Comparison of ENCODE assay signal across 1 cellular context in the genomic region with DNA sequence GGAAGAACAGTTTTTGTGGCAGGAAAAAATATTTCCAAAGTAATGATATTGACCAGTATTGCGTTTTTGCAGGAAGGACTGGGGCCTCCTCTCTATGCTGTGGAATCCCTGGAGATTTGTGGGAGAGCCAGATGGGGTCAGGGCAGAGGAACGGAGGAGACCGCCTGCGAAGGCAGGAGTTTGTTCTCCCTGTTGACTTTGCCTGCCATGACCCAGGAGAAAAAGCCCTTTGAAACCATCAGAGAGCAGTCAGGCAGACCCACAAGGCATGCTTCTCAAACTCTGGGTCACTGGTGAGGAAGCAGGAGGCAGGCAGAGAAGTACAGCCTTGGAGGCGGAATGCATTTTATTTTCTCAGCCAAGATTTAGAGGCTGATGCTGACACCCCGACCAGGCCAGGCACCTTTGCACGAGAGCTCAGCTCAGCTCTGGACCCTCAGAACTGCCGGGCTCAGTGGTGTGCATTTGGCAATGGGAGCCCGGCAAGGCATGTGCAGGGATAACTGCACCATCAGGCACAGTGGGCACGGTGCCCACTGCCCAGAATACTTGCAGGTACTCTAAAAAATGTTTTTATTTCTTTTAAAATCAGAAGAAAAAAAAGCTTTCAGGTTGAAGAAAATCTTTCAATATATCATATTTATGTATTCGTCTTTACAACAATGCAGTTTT.
TF ChIP-seq lines count a peak whose summit lies in the region.

No MANE protein-coding gene starts in this region.

TF ChIP-seq in HepG2, 621 proteins besides CTCF, POLR2A, EP300 and RAD21 (continued from another document and continues in another):
- TF ChIP-seq, protein P1, sequence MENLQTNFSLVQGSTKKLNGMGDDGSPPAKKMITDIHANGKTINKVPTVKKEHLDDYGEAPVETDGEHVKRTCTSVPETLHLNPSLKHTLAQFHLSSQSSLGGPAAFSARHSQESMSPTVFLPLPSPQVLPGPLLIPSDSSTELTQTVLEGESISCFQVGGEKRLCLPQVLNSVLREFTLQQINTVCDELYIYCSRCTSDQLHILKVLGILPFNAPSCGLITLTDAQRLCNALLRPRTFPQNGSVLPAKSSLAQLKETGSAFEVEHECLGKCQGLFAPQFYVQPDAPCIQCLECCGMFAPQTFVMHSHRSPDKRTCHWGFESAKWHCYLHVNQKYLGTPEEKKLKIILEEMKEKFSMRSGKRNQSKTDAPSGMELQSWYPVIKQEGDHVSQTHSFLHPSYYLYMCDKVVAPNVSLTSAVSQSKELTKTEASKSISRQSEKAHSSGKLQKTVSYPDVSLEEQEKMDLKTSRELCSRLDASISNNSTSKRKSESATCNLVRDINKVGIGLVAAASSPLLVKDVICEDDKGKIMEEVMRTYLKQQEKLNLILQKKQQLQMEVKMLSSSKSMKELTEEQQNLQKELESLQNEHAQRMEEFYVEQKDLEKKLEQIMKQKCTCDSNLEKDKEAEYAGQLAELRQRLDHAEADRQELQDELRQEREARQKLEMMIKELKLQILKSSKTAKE (CRISPR knock-in tag; IDR thresholded peaks at IDR 0.05; ENCODE audit: borderline replicate concordance), result no peak
- no peak for TF ChIP-seq HNRNPLL (IDR thresholded peaks at IDR 0.05; ENCODE audit: low read depth, low read length, poor library complexity, severe bottlenecking)
- TF ChIP-seq SIN3B (IDR thresholded peaks at IDR 0.05; ENCODE audit: low read length), result no peak
- no peak for TF ChIP-seq CREB1 (IDR thresholded peaks at IDR 0.05)
- no peak for TF ChIP-seq CREB1 (CRISPR knock-in tag; IDR thresholded peaks at IDR 0.05)
- TF ChIP-seq MYNN (CRISPR knock-in tag; IDR thresholded peaks at IDR 0.05; ENCODE audit: low read depth), result no peak
- TF ChIP-seq MEF2D (CRISPR knock-in tag; IDR thresholded peaks at IDR 0.05), result no peak
- TF ChIP-seq ZNF34 (CRISPR knock-in tag; IDR thresholded peaks at IDR 0.05; ENCODE audit: borderline replicate concordance), result no peak
- no peak for TF ChIP-seq CBX1 (IDR thresholded peaks at IDR 0.05; ENCODE audit: low read depth)
- no peak for TF ChIP-seq CREM (IDR thresholded peaks at IDR 0.05)
- TF ChIP-seq CREM (CRISPR knock-in tag; IDR thresholded peaks at IDR 0.05), result no peak
- TF ChIP-seq ZNF264 (CRISPR knock-in tag; IDR thresholded peaks at IDR 0.05), result no peak
- TF ChIP-seq CEBPB (IDR thresholded peaks at IDR 0.05; ENCODE audit: borderline replicate concordance, low read depth, low read length), result no peak
- TF ChIP-seq HNF1A (IDR thresholded peaks at IDR 0.05; ENCODE audit: low read depth), result no peak
- TF ChIP-seq HNF1A (CRISPR knock-in tag; IDR thresholded peaks at IDR 0.05; ENCODE audit: borderline replicate concordance), result no peak
- no peak for TF ChIP-seq SMARCE1 (IDR thresholded peaks at IDR 0.05; ENCODE audit: borderline replicate concordance)
- TF ChIP-seq HDAC1 (CRISPR knock-in tag; IDR thresholded peaks at IDR 0.05), result peak; percentile 49
- TF ChIP-seq ATF1 (CRISPR knock-in tag; IDR thresholded peaks at IDR 0.05), result no peak
- TF ChIP-seq, protein P2, sequence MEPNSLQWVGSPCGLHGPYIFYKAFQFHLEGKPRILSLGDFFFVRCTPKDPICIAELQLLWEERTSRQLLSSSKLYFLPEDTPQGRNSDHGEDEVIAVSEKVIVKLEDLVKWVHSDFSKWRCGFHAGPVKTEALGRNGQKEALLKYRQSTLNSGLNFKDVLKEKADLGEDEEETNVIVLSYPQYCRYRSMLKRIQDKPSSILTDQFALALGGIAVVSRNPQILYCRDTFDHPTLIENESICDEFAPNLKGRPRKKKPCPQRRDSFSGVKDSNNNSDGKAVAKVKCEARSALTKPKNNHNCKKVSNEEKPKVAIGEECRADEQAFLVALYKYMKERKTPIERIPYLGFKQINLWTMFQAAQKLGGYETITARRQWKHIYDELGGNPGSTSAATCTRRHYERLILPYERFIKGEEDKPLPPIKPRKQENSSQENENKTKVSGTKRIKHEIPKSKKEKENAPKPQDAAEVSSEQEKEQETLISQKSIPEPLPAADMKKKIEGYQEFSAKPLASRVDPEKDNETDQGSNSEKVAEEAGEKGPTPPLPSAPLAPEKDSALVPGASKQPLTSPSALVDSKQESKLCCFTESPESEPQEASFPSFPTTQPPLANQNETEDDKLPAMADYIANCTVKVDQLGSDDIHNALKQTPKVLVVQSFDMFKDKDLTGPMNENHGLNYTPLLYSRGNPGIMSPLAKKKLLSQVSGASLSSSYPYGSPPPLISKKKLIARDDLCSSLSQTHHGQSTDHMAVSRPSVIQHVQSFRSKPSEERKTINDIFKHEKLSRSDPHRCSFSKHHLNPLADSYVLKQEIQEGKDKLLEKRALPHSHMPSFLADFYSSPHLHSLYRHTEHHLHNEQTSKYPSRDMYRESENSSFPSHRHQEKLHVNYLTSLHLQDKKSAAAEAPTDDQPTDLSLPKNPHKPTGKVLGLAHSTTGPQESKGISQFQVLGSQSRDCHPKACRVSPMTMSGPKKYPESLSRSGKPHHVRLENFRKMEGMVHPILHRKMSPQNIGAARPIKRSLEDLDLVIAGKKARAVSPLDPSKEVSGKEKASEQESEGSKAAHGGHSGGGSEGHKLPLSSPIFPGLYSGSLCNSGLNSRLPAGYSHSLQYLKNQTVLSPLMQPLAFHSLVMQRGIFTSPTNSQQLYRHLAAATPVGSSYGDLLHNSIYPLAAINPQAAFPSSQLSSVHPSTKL (CRISPR knock-in tag; IDR thresholded peaks at IDR 0.05), result no peak
- TF ChIP-seq, protein P3, sequence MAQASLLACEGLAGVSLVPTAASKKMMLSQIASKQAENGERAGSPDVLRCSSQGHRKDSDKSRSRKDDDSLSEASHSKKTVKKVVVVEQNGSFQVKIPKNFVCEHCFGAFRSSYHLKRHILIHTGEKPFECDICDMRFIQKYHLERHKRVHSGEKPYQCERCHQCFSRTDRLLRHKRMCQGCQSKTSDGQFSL (CRISPR knock-in tag; IDR thresholded peaks at IDR 0.05), result no peak
- TF ChIP-seq, protein P4, sequence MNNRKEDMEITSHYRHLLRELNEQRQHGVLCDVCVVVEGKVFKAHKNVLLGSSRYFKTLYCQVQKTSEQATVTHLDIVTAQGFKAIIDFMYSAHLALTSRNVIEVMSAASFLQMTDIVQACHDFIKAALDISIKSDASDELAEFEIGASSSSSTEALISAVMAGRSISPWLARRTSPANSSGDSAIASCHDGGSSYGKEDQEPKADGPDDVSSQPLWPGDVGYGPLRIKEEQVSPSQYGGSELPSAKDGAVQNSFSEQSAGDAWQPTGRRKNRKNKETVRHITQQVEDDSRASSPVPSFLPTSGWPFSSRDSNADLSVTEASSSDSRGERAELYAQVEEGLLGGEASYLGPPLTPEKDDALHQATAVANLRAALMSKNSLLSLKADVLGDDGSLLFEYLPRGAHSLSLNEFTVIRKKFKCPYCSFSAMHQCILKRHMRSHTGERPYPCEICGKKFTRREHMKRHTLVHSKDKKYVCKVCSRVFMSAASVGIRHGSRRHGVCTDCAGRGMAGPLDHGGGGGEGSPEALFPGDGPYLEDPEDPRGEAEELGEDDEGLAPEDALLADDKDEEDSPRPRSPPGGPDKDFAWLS (CRISPR knock-in tag; IDR thresholded peaks at IDR 0.05; ENCODE audit: borderline replicate concordance), result no peak
- no peak for TF ChIP-seq ZNF350 (CRISPR knock-in tag; IDR thresholded peaks at IDR 0.05; ENCODE audit: borderline replicate concordance, low read depth)
- TF ChIP-seq, protein P5, sequence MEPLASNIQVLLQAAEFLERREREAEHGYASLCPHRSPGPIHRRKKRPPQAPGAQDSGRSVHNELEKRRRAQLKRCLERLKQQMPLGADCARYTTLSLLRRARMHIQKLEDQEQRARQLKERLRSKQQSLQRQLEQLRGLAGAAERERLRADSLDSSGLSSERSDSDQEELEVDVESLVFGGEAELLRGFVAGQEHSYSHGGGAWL (CRISPR knock-in tag; IDR thresholded peaks at IDR 0.05), result no peak
- TF ChIP-seq TOPORS (CRISPR knock-in tag; IDR thresholded peaks at IDR 0.05), result no peak
- no peak for TF ChIP-seq WIZ (CRISPR knock-in tag; IDR thresholded peaks at IDR 0.05)
- no peak for TF ChIP-seq ZC3H4 (CRISPR knock-in tag; IDR thresholded peaks at IDR 0.05; ENCODE audit: borderline replicate concordance)
- TF ChIP-seq ZUFSP (CRISPR knock-in tag; IDR thresholded peaks at IDR 0.05; ENCODE audit: borderline replicate concordance), result no peak
- TF ChIP-seq HOXA3 (CRISPR knock-in tag; IDR thresholded peaks at IDR 0.05), result peak; percentile 50; the same call in 1 of the 2 replicates
- TF ChIP-seq SP5 (CRISPR knock-in tag; IDR thresholded peaks at IDR 0.05; ENCODE audit: borderline replicate concordance, low read depth), result no peak
- TF ChIP-seq ZNF510 (CRISPR knock-in tag; IDR thresholded peaks at IDR 0.05; ENCODE audit: low read depth), result no peak
- TF ChIP-seq HNRNPH1 (optimal IDR thresholded peaks at IDR 0.05; ENCODE audit: low read depth, low read length), result no peak
- TF ChIP-seq ZNF451 (CRISPR knock-in tag; IDR thresholded peaks at IDR 0.05), result no peak
- no peak; the same call in 1 of the 2 replicates for TF ChIP-seq MYC (CRISPR knock-in tag; IDR thresholded peaks at IDR 0.05; ENCODE audit: borderline replicate concordance)
- TF ChIP-seq JDP2 (CRISPR knock-in tag; IDR thresholded peaks at IDR 0.05; ENCODE audit: borderline replicate concordance), result no peak
- TF ChIP-seq BRD4 (CRISPR knock-in tag; IDR thresholded peaks at IDR 0.05), result no peak
- no peak for TF ChIP-seq ZNF792 (CRISPR knock-in tag; IDR thresholded peaks at IDR 0.05)
- TF ChIP-seq, protein P6, sequence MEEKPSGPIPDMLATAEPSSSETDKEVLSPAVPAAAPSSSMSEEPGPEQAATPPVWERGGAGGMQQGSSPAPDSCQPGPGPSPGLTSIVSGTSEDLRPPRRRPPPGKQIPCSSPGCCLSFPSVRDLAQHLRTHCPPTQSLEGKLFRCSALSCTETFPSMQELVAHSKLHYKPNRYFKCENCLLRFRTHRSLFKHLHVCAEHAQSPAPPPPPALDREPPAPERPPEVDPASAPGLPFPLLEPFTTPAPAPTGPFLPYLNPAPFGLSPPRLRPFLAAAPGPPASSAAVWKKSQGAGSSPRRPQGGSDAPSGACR (CRISPR knock-in tag; IDR thresholded peaks at IDR 0.05), result 0 out of 2 replicates have a peak, but pooled peaks have one; percentile 58
- TF ChIP-seq, protein P7, sequence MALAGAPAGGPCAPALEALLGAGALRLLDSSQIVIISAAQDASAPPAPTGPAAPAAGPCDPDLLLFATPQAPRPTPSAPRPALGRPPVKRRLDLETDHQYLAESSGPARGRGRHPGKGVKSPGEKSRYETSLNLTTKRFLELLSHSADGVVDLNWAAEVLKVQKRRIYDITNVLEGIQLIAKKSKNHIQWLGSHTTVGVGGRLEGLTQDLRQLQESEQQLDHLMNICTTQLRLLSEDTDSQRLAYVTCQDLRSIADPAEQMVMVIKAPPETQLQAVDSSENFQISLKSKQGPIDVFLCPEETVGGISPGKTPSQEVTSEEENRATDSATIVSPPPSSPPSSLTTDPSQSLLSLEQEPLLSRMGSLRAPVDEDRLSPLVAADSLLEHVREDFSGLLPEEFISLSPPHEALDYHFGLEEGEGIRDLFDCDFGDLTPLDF (CRISPR knock-in tag; IDR thresholded peaks at IDR 0.05), result no peak
- TF ChIP-seq PCBP2 (optimal IDR thresholded peaks at IDR 0.05; ENCODE audit: low read depth, low read length, poor library complexity, severe bottlenecking), result no peak
- TF ChIP-seq ZMYM4 (CRISPR knock-in tag; IDR thresholded peaks at IDR 0.05), result peak; percentile 56; the same call in 1 of the 2 replicates
- TF ChIP-seq HMG20A (CRISPR knock-in tag; IDR thresholded peaks at IDR 0.05; ENCODE audit: borderline replicate concordance), result peak; percentile 22; the same call in 1 of the 2 replicates
- TF ChIP-seq SCMH1 (CRISPR knock-in tag; IDR thresholded peaks at IDR 0.05; ENCODE audit: borderline replicate concordance), result no peak
- TF ChIP-seq GLMP (CRISPR knock-in tag; IDR thresholded peaks at IDR 0.05; ENCODE audit: borderline replicate concordance), result no peak
- TF ChIP-seq ZNF616 (CRISPR knock-in tag; IDR thresholded peaks at IDR 0.05; ENCODE audit: low read depth), result no peak
- no peak for TF ChIP-seq POLR2AphosphoS5 (IDR thresholded peaks at IDR 0.05; ENCODE audit: low read depth, low read length)
- TF ChIP-seq ZNF282 (IDR thresholded peaks at IDR 0.05; ENCODE audit: partially characterized antibody), result no peak
